ENCODE assay signal across 22 cellular contexts in the genomic region with DNA sequence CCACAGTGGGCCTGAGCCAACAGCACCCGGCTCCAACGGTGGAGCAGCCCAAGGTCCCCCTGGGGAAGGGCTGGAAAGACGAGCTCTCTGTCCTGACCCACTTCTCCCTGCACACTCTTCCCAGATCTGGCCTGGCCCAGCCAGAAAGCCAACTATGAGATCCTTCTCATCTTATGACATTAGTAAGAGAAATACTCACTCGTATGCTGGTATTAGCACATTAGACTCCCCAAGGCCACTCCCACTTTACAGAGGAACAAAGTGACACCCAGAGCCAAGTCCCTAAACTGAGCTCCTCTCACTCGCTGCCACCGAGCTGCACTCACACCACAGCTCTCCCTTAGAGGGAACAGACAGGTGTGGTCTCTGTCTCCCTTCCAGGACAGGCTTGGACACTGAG. TPM values are rescaled to one million over a fixed set of nuclear protein-coding genes. Genes with fewer than 3 reads are reported as not detected.
DNase-seq lines count a peak whose midpoint lies in the region; ATAC-seq and TF ChIP-seq lines count a peak whose summit lies in the region.
"Had no signal": no experiment of that assay in that cellular context is flagged by ENCODE, and none has a peak within 500 bp of the region (broad histone marks: within the 10 kb centered on the region; RNA-seq: fewer than 3 reads in every experiment).

No MANE protein-coding gene starts in this region.

- in situ Hi-C loops in gastrocnemius medialis (cut with MboI; ENCODE audit: low sequenced_read_pairs in 4 of 4) = no loop called here

- H3K14ac ChIP-seq in mesenchymal stem cell (ENCODE audit: low read length in 2 of 2) = no peak overlapping the region

- H3K23ac ChIP-seq in mesenchymal stem cell (ENCODE audit: low read length in 2 of 2) = no peak overlapping the region

- no peak for TF ChIP-seq POLR2A in gastrocnemius medialis (IDR thresholded peaks at IDR 0.05)

- no peak overlapping the region for H2AFZ ChIP-seq in mesenchymal stem cell (ENCODE audit: low read depth, low read length)

- peaks cover 35% of the 10 kb centered on the region for H3K4me1 ChIP-seq in RWPE2 (ENCODE audit: insufficient read depth, poor library complexity, severe bottlenecking)
- H3K4me1 ChIP-seq in mesenchymal stem cell (ENCODE audit: control insufficient read depth, insufficient read depth, low read depth, low read length) = peaks cover 23% of the 10 kb centered on the region
- peaks cover 56 to 64% of the 10 kb centered on the region in 2 donors for H3K4me1 ChIP-seq in gastrocnemius medialis
- H3K4me1 ChIP-seq: HAP-1 had no signal

- H3K4me3 ChIP-seq in RWPE2 (ENCODE audit: severe bottlenecking) = no peak overlapping the region
- H3K4me3 ChIP-seq in mesenchymal stem cell (ENCODE audit: insufficient read depth in 1 of 2, low read depth in 1 of 2, low read length in 2 of 2) = peak overlapping the region in 1 of 2 experiments; percentile 18
- peak overlapping the region in 1 of 4 donors; percentile 7 for H3K4me3 ChIP-seq in gastrocnemius medialis
- no peak overlapping the region for H3K4me3 ChIP-seq in MG63
- H3K4me3 ChIP-seq: coronary artery, HAP-1, pancreas had no signal

- no peaks in the 10 kb centered on the region for H3K9me3 ChIP-seq in RWPE2 (ENCODE audit: severe bottlenecking)
- H3K9me3 ChIP-seq in mesenchymal stem cell (ENCODE audit: control insufficient read depth, low read length) = no peaks in the 10 kb centered on the region
- no peaks in the 10 kb centered on the region for H3K9me3 ChIP-seq in gastrocnemius medialis
- no peaks in the 10 kb centered on the region for H3K9me3 ChIP-seq in MG63
- H3K9me3 ChIP-seq: HAP-1, pancreas, SK-N-SH had no signal

- TF ChIP-seq CTCF in RWPE2 (IDR thresholded peaks at IDR 0.05; ENCODE audit: poor library complexity, severe bottlenecking) (no peak), gastrocnemius medialis (IDR thresholded peaks at IDR 0.05 in 4 of 5, conservative IDR thresholded peaks at IDR 0.05 in 1 of 5) (no peak)

- peak overlapping the region; percentile 33 for H3K9ac ChIP-seq in mesenchymal stem cell (ENCODE audit: low read length)
- H3K9ac ChIP-seq: SK-N-SH had no signal

- H3K27ac ChIP-seq in RWPE2 (ENCODE audit: poor library complexity, severe bottlenecking) (peak overlapping the region; percentile 99), epithelial cell of prostate (peak overlapping the region; percentile 18), mesenchymal stem cell (ENCODE audit: low read length, poor library complexity, severe bottlenecking) (no peak overlapping the region), gastrocnemius medialis (peak overlapping the region; percentile 76 to 85 (median 80))
- H3K27ac ChIP-seq: brain microvascular endothelial cell, coronary artery, pancreas, WERI-Rb-1 had no signal

- ATAC-seq in RWPE2 (ENCODE audit: low read depth) = no peak
- ATAC-seq in gastrocnemius medialis = peak; percentile 90 to 91
- ATAC-seq: pancreas; stimulated activated memory B cell treated with anti-CD40 and anti-IgM and Interleukin-4, amounts not matched to agents 10 μg/mL and 1 μg/mL and 100 μg/mL, for 72 hours had no signal

- no peak overlapping the region for H3K4me2 ChIP-seq in mesenchymal stem cell (ENCODE audit: low read length, poor library complexity, severe bottlenecking)
- H3K4me2 ChIP-seq: SK-N-SH had no signal

- no peak overlapping the region for H3K4ac ChIP-seq in mesenchymal stem cell (ENCODE audit: low read depth in 1 of 2, low read length in 2 of 2)

- no peak overlapping the region for H2BK5ac ChIP-seq in mesenchymal stem cell (ENCODE audit: low read depth, low read length, poor library complexity, severe bottlenecking)

- no peak overlapping the region for H2BK120ac ChIP-seq in mesenchymal stem cell (ENCODE audit: low read depth, low read length)

- no peak overlapping the region for H2BK15ac ChIP-seq in mesenchymal stem cell (ENCODE audit: low read depth, poor library complexity, severe bottlenecking)

- H2BK12ac ChIP-seq in mesenchymal stem cell (ENCODE audit: low read length in 2 of 2) = no peak overlapping the region

- no peak overlapping the region for H4K91ac ChIP-seq in mesenchymal stem cell (ENCODE audit: low read length)

- DNase-seq in RWPE2 (ENCODE audit: low spot score) = no peak
- no peak for DNase-seq in epithelial cell of prostate (ENCODE audit: low read depth, low spot score)
- no peak for DNase-seq in mesenchymal stem cell
- DNase-seq in gastrocnemius medialis = peak; percentile 63 to 79
- no peak for DNase-seq in MG63
- no peak for DNase-seq in iPS-NIHi11 (ENCODE audit: low spot score)
- DNase-seq in GM19240 (ENCODE audit: insufficient read length, low spot score) = no peak
- no peak for DNase-seq in NCI-H524 (lab: John Stamatoyannopoulos, UW)
- DNase-seq: activated naive CD8-positive, alpha-beta T cell treated with anti-CD3 and anti-CD28 coated beads, Interleukin-2, amount 10 ng/mL, durations not matched to agents 7 days and 5 days; brain microvascular endothelial cell; DMS 273 treated with DMSO at 0.1 percent for 48 hours; hippocampal formation; naive B cell; NCI-H1436 treated with DMSO at 0.1 percent for 48 hours; NCI-H2171 treated with DMSO at 0.1 percent for 48 hours; NCI-H526; pancreas; SK-N-SH; WERI-Rb-1 had no signal

- peaks cover 30% of the 10 kb centered on the region for H3K79me1 ChIP-seq in mesenchymal stem cell (replicated peaks; ENCODE audit: low read length, poor library complexity, severe bottlenecking)

- intact Hi-C loops in gastrocnemius medialis (cut with DNase I; ENCODE audit: low total_unique reads) = no loop called here

- H3K18ac ChIP-seq in mesenchymal stem cell (ENCODE audit: low read depth in 1 of 2, low read length in 2 of 2) = no peak overlapping the region

- WGBS in mesenchymal stem cell = 93% methylated on average over 6 of the region's 6 CpGs

- H4K8ac ChIP-seq in mesenchymal stem cell (ENCODE audit: low read length) = no peak overlapping the region

- H3K27me3 ChIP-seq in RWPE2 (ENCODE audit: insufficient read depth, poor library complexity, severe bottlenecking) (no peaks in the 10 kb centered on the region), mesenchymal stem cell (ENCODE audit: control insufficient read depth in 1 of 2, insufficient read depth in 1 of 2, low read length in 2 of 2) (no peaks in the 10 kb centered on the region), gastrocnemius medialis (no peaks in the 10 kb centered on the region), MG63 (no peaks in the 10 kb centered on the region)
- H3K27me3 ChIP-seq: brain microvascular endothelial cell, pancreas had no signal

- H2AK5ac ChIP-seq in mesenchymal stem cell (ENCODE audit: low read length, severe bottlenecking) = no peak overlapping the region

- H3K36me3 ChIP-seq in RWPE2 (ENCODE audit: low read depth) (0 out of 2 replicates have a peak, but pooled peaks cover 3% of the 10 kb centered on the region), mesenchymal stem cell (ENCODE audit: control insufficient read depth in 1 of 2, insufficient read depth in 2 of 2, low read depth in 1 of 2, low read length in 2 of 2) (peaks cover 2 to 3% of the 10 kb centered on the region in 2 experiments), gastrocnemius medialis (no peaks in the 10 kb centered on the region), MG63 (peaks cover 10% of the 10 kb centered on the region; the same call in 1 of the 2 replicates)
- H3K36me3 ChIP-seq: brain microvascular endothelial cell, HAP-1, pancreas had no signal

RNA-seq across cellular contexts. Expression of gene DLG5, which starts 24.8 kb away (rescaled TPM):
- 35.0 TPM for polyA plus RNA-seq in mesenchymal stem cell (2013, experiment 1 of 2)
- polyA plus RNA-seq in mesenchymal stem cell (2013, experiment 2 of 2) = 33.7 TPM
- 10 to 100 TPM; 28.6 to 51.2 (median 40.3) TPM for total RNA-seq in gastrocnemius medialis
- 22.6 and 33.8 TPM in 2 replicates for total RNA-seq in MG63 (2014; rRNA removed; shearing (Covaris generic); ENCODE audit: low replicate concordance)

Comparison
In these comparisons a context has a peak if more than half of its experiments do, and no peak if none do; other contexts are left out.
1. DNase-seq: peak in gastrocnemius medialis (2 of 2); none in RWPE2 (single experiment), epithelial cell of prostate (single experiment), mesenchymal stem cell (single experiment), MG63 (single experiment), iPS-NIHi11 (single experiment), GM19240 (single experiment) and NCI-H524 (0 of 2).